ENCODE assay signal across 8 cellular contexts in genomic region chrX:72306851-72307645, GRCh38. TPM values are rescaled to one million over a fixed set of nuclear protein-coding genes. Genes with fewer than 3 reads are reported as not detected.
A peak's percentile ranks its signal among the peaks of the same experiment; 100 is the strongest.
DNase-seq lines count a peak whose midpoint lies in the region; ATAC-seq and TF ChIP-seq lines count a peak whose summit lies in the region.

No MANE protein-coding gene starts in this region.

- no peaks in the 10 kb centered on the region for H3K36me3 ChIP-seq in CD4-positive, CD25-positive, alpha-beta regulatory T cell (ENCODE audit: control insufficient read depth, insufficient read depth, low read length)

- H3K27me3 Mint-ChIP-seq in CD4-positive, CD25-positive, alpha-beta regulatory T cell, result peaks cover 61% of the 10 kb centered on the region
- H3K27me3 Mint-ChIP-seq in activated naive CD8-positive, alpha-beta T cell, result peaks cover 11% of the 10 kb centered on the region
- peaks cover 63% of the 10 kb centered on the region for H3K27me3 Mint-ChIP-seq in neural crest cell (ENCODE audit: low read depth)

- H3K27me3 ChIP-seq in CD4-positive, CD25-positive, alpha-beta regulatory T cell (ENCODE audit: control insufficient read depth, insufficient read depth, low read length), result peaks cover 19% of the 10 kb centered on the region
- H3K27me3 ChIP-seq in HL-60 (ENCODE audit: insufficient read depth, poor library complexity, severe bottlenecking), result peaks cover 43% of the 10 kb centered on the region

- TF ChIP-seq CTCF in HL-60 (IDR thresholded peaks at IDR 0.05; ENCODE audit: insufficient read depth, low read length) (no peak), neural crest cell (conservative IDR thresholded peaks at IDR 0.05) (no peak)

- no peaks in the 10 kb centered on the region for H3K36me3 Mint-ChIP-seq in CD4-positive, CD25-positive, alpha-beta regulatory T cell
- H3K36me3 Mint-ChIP-seq in activated naive CD8-positive, alpha-beta T cell, result no peaks in the 10 kb centered on the region
- no peaks in the 10 kb centered on the region for H3K36me3 Mint-ChIP-seq in neural crest cell (ENCODE audit: low read depth)

- H3K4me3 ChIP-seq in CD4-positive, CD25-positive, alpha-beta regulatory T cell (ENCODE audit: low read depth, low read length), result no peak overlapping the region
- H3K4me3 ChIP-seq in HL-60 (replicated peaks; ENCODE audit: insufficient read depth, low read length), result peak overlapping the region; percentile 40

- peak overlapping the region; percentile 84 to 90 (median 86) for H3K4me3 Mint-ChIP-seq in CD4-positive, CD25-positive, alpha-beta regulatory T cell
- peak overlapping the region; percentile 87 for H3K4me3 Mint-ChIP-seq in activated naive CD8-positive, alpha-beta T cell
- H3K4me3 Mint-ChIP-seq in neural crest cell, result peak overlapping the region; percentile 93

- no peaks in the 10 kb centered on the region for H3K9me3 Mint-ChIP-seq in CD4-positive, CD25-positive, alpha-beta regulatory T cell
- H3K9me3 Mint-ChIP-seq in activated naive CD8-positive, alpha-beta T cell (ENCODE audit: low read depth), result no peaks in the 10 kb centered on the region
- no peaks in the 10 kb centered on the region for H3K9me3 Mint-ChIP-seq in neural crest cell

- H3K4me1 Mint-ChIP-seq in CD4-positive, CD25-positive, alpha-beta regulatory T cell, result peaks cover 4 to 40% (median 12%) of the 10 kb centered on the region in 4 donors
- H3K4me1 Mint-ChIP-seq in activated naive CD8-positive, alpha-beta T cell (ENCODE audit: low read depth), result peaks cover 25% of the 10 kb centered on the region
- peaks cover 25% of the 10 kb centered on the region for H3K4me1 Mint-ChIP-seq in neural crest cell

- H3K27ac Mint-ChIP-seq in CD4-positive, CD25-positive, alpha-beta regulatory T cell, result peak overlapping the region in 1 of 3 donors; percentile 48
- H3K27ac Mint-ChIP-seq in activated naive CD8-positive, alpha-beta T cell, result no peak overlapping the region
- H3K27ac Mint-ChIP-seq in neural crest cell (ENCODE audit: unreplicated experiment), result no peak overlapping the region

- H3K27ac ChIP-seq in CD4-positive, CD25-positive, alpha-beta regulatory T cell (ENCODE audit: insufficient read depth, low read length, poor library complexity, severe bottlenecking), result no peak overlapping the region
- H3K27ac ChIP-seq in HL-60 (replicated peaks), result no peak overlapping the region

- peaks cover 37% of the 10 kb centered on the region for H3K4me1 ChIP-seq in CD4-positive, CD25-positive, alpha-beta regulatory T cell (ENCODE audit: control insufficient read depth, insufficient read depth, low read length, poor library complexity, severe bottlenecking)

- ATAC-seq in CD4-positive, CD25-positive, alpha-beta regulatory T cell (ENCODE audit: low read depth in 2 of 2), result peak in 1 of 2 donors; percentile 38
- peak; percentile 64 for ATAC-seq in GM19324 (IDR thresholded peaks at IDR 0.05; ENCODE audit: low FRiP score, unreplicated experiment)
- no peak for ATAC-seq in HG02571 (IDR thresholded peaks at IDR 0.05; ENCODE audit: unreplicated experiment)

- DNase-seq in CD4-positive, CD25-positive, alpha-beta regulatory T cell, result peak; percentile 1 to 30 (median 29)
- DNase-seq in HL-60 (ENCODE audit: low read depth in 1 of 2, low spot score in 1 of 2), result peak; percentile 40 to 67
- DNase-seq in NOMO-1 (lab: John Stamatoyannopoulos, UW; ENCODE audit: unreplicated experiment in 2 of 2), result peak; percentile 44 to 64
- peak; percentile 71 for DNase-seq in glomerular visceral epithelial cell (ENCODE audit: extremely low spot score)
- peak; percentile 48 for DNase-seq in neural crest cell (ENCODE audit: low read depth, low spot score)

- no peaks in the 10 kb centered on the region for H3K9me3 ChIP-seq in CD4-positive, CD25-positive, alpha-beta regulatory T cell (ENCODE audit: control insufficient read depth in 2 of 2, low read length in 2 of 2)

RNA-seq across cellular contexts. Expression of gene CITED1, which starts 1.3 kb away (rescaled TPM):
- 1.4 TPM for total RNA-seq in CD4-positive, CD25-positive, alpha-beta regulatory T cell
- polyA plus RNA-seq in CD4-positive, CD25-positive, alpha-beta regulatory T cell, result not detected
- total RNA-seq in neural crest cell, result 4.8 and 6.2 TPM in 2 replicates

RNA-seq across cellular contexts. Expression of gene RPS4X, which starts 30.0 kb away (rescaled TPM):
- total RNA-seq in CD4-positive, CD25-positive, alpha-beta regulatory T cell, result 1,376 TPM
- polyA plus RNA-seq in CD4-positive, CD25-positive, alpha-beta regulatory T cell, result 100 to 1,000 TPM; 478 to 996 (median 885) TPM
- 1,868 and 1,917 TPM in 2 replicates for total RNA-seq in neural crest cell
